ENCODE assay signal across 22 cellular contexts in genomic region chr5:3140117-3140516, GRCh38.
DNase-seq lines count a peak whose midpoint lies in the region; ATAC-seq and TF ChIP-seq lines count a peak whose summit lies in the region.
"Had no signal": no experiment of that assay in that cellular context is flagged by ENCODE, and none has a peak within 500 bp of the region (broad histone marks: within the 10 kb centered on the region; RNA-seq: fewer than 3 reads in every experiment).

No MANE protein-coding gene starts in this region.

- TF ChIP-seq CTCF in osteocyte (IDR thresholded peaks at IDR 0.05) (no peak), smooth muscle cell (IDR thresholded peaks at IDR 0.05; ENCODE audit: borderline replicate concordance, insufficient read depth, poor library complexity, severe bottlenecking) (no peak)
- TF ChIP-seq CTCF in CD8-positive, alpha-beta T cell (IDR thresholded peaks at IDR 0.05): no peak

- CTCF ChIA-PET in CD8-positive, alpha-beta T cell (lab: Charles Lee): no interaction called here

- intact Hi-C loops in CD8-positive, alpha-beta T cell (cut with DNase I, micrococcal nuclease): no loop called here

- peak; percentile 21 for ATAC-seq in esophagus mucosa
- no peak for ATAC-seq in CD8-positive, alpha-beta T cell
- ATAC-seq: A549, GM12878 had no signal

- peaks cover 26% of the 10 kb centered on the region for H3K9me3 Mint-ChIP-seq in osteocyte (ENCODE audit: unreplicated experiment)
- peaks cover 6% of the 10 kb centered on the region for H3K9me3 Mint-ChIP-seq in CD8-positive, alpha-beta T cell
- H3K9me3 Mint-ChIP-seq: CD4-positive, alpha-beta T cell had no signal

- no peaks in the 10 kb centered on the region for H3K36me3 Mint-ChIP-seq in osteocyte (ENCODE audit: unreplicated experiment)
- H3K36me3 Mint-ChIP-seq in CD8-positive, alpha-beta T cell: no peaks in the 10 kb centered on the region
- H3K36me3 Mint-ChIP-seq: CD8-positive, alpha-beta memory T cell had no signal

- H3K9me3 ChIP-seq in smooth muscle cell (replicated peaks; ENCODE audit: low read depth): no peaks in the 10 kb centered on the region
- no peaks in the 10 kb centered on the region for H3K9me3 ChIP-seq in CD8-positive, alpha-beta T cell (ENCODE audit: low read length)
- H3K9me3 ChIP-seq: A549 had no signal

- peak overlapping the region; percentile 82 for H3K27ac ChIP-seq in smooth muscle cell (ENCODE audit: low read depth)
- no peak overlapping the region for H3K27ac ChIP-seq in CD8-positive, alpha-beta T cell (ENCODE audit: low read depth, low read length)
- H3K27ac ChIP-seq: 22Rv1; A549; BLaER1 treated with 17β-estradiol and CSF1 and Interleukin-3, amounts not matched to agents 10 nM and 100 nM; C4-2B had no signal

- H3K27me3 Mint-ChIP-seq in osteocyte (ENCODE audit: unreplicated experiment): no peaks in the 10 kb centered on the region
- no peaks in the 10 kb centered on the region for H3K27me3 Mint-ChIP-seq in CD8-positive, alpha-beta T cell (ENCODE audit: low read depth)
- H3K27me3 Mint-ChIP-seq: B cell; CD4-positive, alpha-beta T cell; CD8-positive, alpha-beta memory T cell had no signal

- DNase-seq in osteocyte (ENCODE audit: extremely low spot score, unreplicated experiment) (peak; percentile 62), smooth muscle cell (lab: John Stamatoyannopoulos, UW; ENCODE audit: unreplicated experiment) (no peak)
- DNase-seq in CD8-positive, alpha-beta T cell: no peak
- DNase-seq in activated naive CD4-positive, alpha-beta T cell treated with Interleukin-2 at 50 U/mL for 16 hours: no peak
- DNase-seq: AML-193; CD4-positive, alpha-beta T cell; CD8-positive, alpha-beta memory T cell; COR-L47; DMS 273 treated with DMSO at 0.1 percent for 48 hours; DMS153; DMS53; DMS79; DND-41; EL; GDM1 had no signal

- H3K4me3 ChIP-seq in smooth muscle cell: no peak overlapping the region
- H3K4me3 ChIP-seq in CD8-positive, alpha-beta T cell (ENCODE audit: low read depth, low read length): no peak overlapping the region
- H3K4me3 ChIP-seq: A549; BLaER1 treated with 17β-estradiol and CSF1 and Interleukin-3, amounts not matched to agents 10 nM and 100 nM; GM12878 had no signal

- H3K4me1 Mint-ChIP-seq in osteocyte (ENCODE audit: unreplicated experiment): no peaks in the 10 kb centered on the region
- no peaks in the 10 kb centered on the region for H3K4me1 Mint-ChIP-seq in CD8-positive, alpha-beta T cell (ENCODE audit: low read depth)
- H3K4me1 Mint-ChIP-seq: B cell; CD8-positive, alpha-beta memory T cell had no signal

- no peaks in the 10 kb centered on the region for H3F3A ChIP-seq in smooth muscle cell (ENCODE audit: low read depth)

- H4K20me1 ChIP-seq in smooth muscle cell (ENCODE audit: low read depth): no peaks in the 10 kb centered on the region
- H4K20me1 ChIP-seq: BLaER1 treated with 17β-estradiol and CSF1 and Interleukin-3, amounts not matched to agents 10 nM and 100 nM had no signal

- no peaks in the 10 kb centered on the region for H3K4me1 ChIP-seq in smooth muscle cell (ENCODE audit: low read depth)
- H3K4me1 ChIP-seq in CD8-positive, alpha-beta T cell (ENCODE audit: insufficient read depth, low read length): no peaks in the 10 kb centered on the region
- H3K4me1 ChIP-seq: A549 had no signal

- no peak overlapping the region for H3K4me3 Mint-ChIP-seq in osteocyte (ENCODE audit: unreplicated experiment)
- H3K4me3 Mint-ChIP-seq in CD8-positive, alpha-beta T cell: no peak overlapping the region
- H3K4me3 Mint-ChIP-seq: B cell; CD4-positive, alpha-beta T cell; CD8-positive, alpha-beta memory T cell had no signal

- POLR2A ChIA-PET in CD8-positive, alpha-beta T cell (lab: Charles Lee): no interaction called here

- no peak overlapping the region for H3K9ac ChIP-seq in smooth muscle cell (ENCODE audit: low read depth)
- H3K9ac ChIP-seq: BLaER1 treated with 17β-estradiol and CSF1 and Interleukin-3, amounts not matched to agents 10 nM and 100 nM had no signal

- no peak overlapping the region for H2AFZ ChIP-seq in smooth muscle cell (ENCODE audit: low read depth)

- no peaks in the 10 kb centered on the region for H3K36me3 ChIP-seq in smooth muscle cell (ENCODE audit: low read depth)
- no peaks in the 10 kb centered on the region for H3K36me3 ChIP-seq in CD8-positive, alpha-beta T cell (ENCODE audit: insufficient read depth, low read length)
- H3K36me3 ChIP-seq: BLaER1 treated with 17β-estradiol and CSF1 and Interleukin-3, amounts not matched to agents 10 nM and 100 nM had no signal

- no peaks in the 10 kb centered on the region for H3K79me2 ChIP-seq in smooth muscle cell (ENCODE audit: low read depth)

- H3K27me3 ChIP-seq in smooth muscle cell (ENCODE audit: low read depth): no peaks in the 10 kb centered on the region
- H3K27me3 ChIP-seq in CD8-positive, alpha-beta T cell (ENCODE audit: insufficient read depth, low read length): no peaks in the 10 kb centered on the region
- H3K27me3 ChIP-seq: BLaER1 treated with 17β-estradiol and CSF1 and Interleukin-3, amounts not matched to agents 10 nM and 100 nM had no signal

- 88% methylated on average over 7 of the region's 7 CpGs for WGBS in smooth muscle cell (ENCODE audit: low lambda C conversion rate)

- H3K4me2 ChIP-seq in smooth muscle cell: no peak overlapping the region
- H3K4me2 ChIP-seq: A549 had no signal

- H3K27ac Mint-ChIP-seq in osteocyte (ENCODE audit: unreplicated experiment): no peak overlapping the region
- H3K27ac Mint-ChIP-seq in CD8-positive, alpha-beta T cell: no peak overlapping the region
- H3K27ac Mint-ChIP-seq: B cell; CD4-positive, alpha-beta T cell had no signal
